In genomic region chr2:7857904-7858303, GRCh38 we compare ENCODE assay signal across 19 cellular contexts.
A peak's percentile ranks its signal among the peaks of the same experiment; 100 is the strongest.
DNase-seq lines count a peak whose midpoint lies in the region; ATAC-seq and TF ChIP-seq lines count a peak whose summit lies in the region.
"Had no signal": no experiment of that assay in that cellular context is flagged by ENCODE, and none has a peak within 500 bp of the region (broad histone marks: within the 10 kb centered on the region; RNA-seq: fewer than 3 reads in every experiment).

No MANE protein-coding gene starts in this region.

- TF ChIP-seq EP300 in upper lobe of left lung (IDR thresholded peaks at IDR 0.05): no peak

- H3K4me2 ChIP-seq in osteoblast (ENCODE audit: insufficient read depth, low read length): no peak overlapping the region

- DNase-seq in activated CD4-positive, alpha-beta T cell treated with anti-CD3 and anti-CD28 coated beads for 36 hours: no peak
- no peak for DNase-seq in activated CD4-positive, alpha-beta T cell treated with anti-CD3 and anti-CD28 coated beads, Interleukin-2, amount 50 U/mL, for 48 hours
- peak; percentile 48 for DNase-seq in NCI-H345 treated with DMSO at 0.1 percent for 48 hours (lab: John Stamatoyannopoulos, UW; ENCODE audit: unreplicated experiment)
- DNase-seq in brain microvascular endothelial cell: peak; percentile 45
- DNase-seq in osteoblast (ENCODE audit: insufficient read length, low spot score, missing footprints): no peak
- no peak for DNase-seq in cerebellum (ENCODE audit: low spot score)
- no peak for DNase-seq in upper lobe of left lung
- DNase-seq: activated naive CD8-positive, alpha-beta T cell treated with anti-CD3 and anti-CD28 coated beads for 36 hours; activated T-cell treated with anti-CD3 and anti-CD28 coated beads, Interleukin-2, amount 50 U/mL, for 1 hour; caudate nucleus; CD8-positive, alpha-beta memory T cell; left cardiac atrium; MM.1S; NCI-H1930; NCI-H82; stimulated activated naive CD4-positive, alpha-beta T cell treated with Interleukin-2 at 50 U/mL for 16 hours had no signal

- H3K9me3 ChIP-seq in osteoblast (ENCODE audit: low read depth, low read length): no peaks in the 10 kb centered on the region
- no peaks in the 10 kb centered on the region for H3K9me3 ChIP-seq in upper lobe of left lung

- WGBS in upper lobe of left lung, 2 donors: 72 to 77% methylated on average over 1 of the region's 1 CpG

- H3K27ac ChIP-seq in brain microvascular endothelial cell: no peak overlapping the region
- peak overlapping the region; percentile 11 for H3K27ac ChIP-seq in osteoblast (ENCODE audit: low read depth, low read length)
- H3K27ac ChIP-seq in upper lobe of left lung: no peak overlapping the region
- H3K27ac ChIP-seq: SK-N-MC had no signal

- no peaks in the 10 kb centered on the region for H3K36me3 Mint-ChIP-seq in activated CD4-positive, alpha-beta T cell treated with anti-CD3 and anti-CD28 coated beads for 36 hours (ENCODE audit: low read depth)
- H3K36me3 Mint-ChIP-seq: activated naive CD8-positive, alpha-beta T cell treated with anti-CD3 and anti-CD28 coated beads for 36 hours; IgD-negative memory B cell had no signal

- in situ Hi-C loops in brain microvascular endothelial cell (cut with HindIII; ENCODE audit: low pct_ligation_motif_present, low sequenced_read_pairs): no loop called here

- peak; percentile 49 for ATAC-seq in activated CD4-positive, alpha-beta T cell treated with anti-CD3 and anti-CD28 coated beads for 36 hours
- ATAC-seq in upper lobe of left lung (ENCODE audit: low FRiP score in 2 of 2) (no peak), HG03196 (IDR thresholded peaks at IDR 0.05; ENCODE audit: unreplicated experiment) (no peak)
- ATAC-seq: left cardiac atrium had no signal

- peaks cover 14% of the 10 kb centered on the region for H3K4me1 Mint-ChIP-seq in activated CD4-positive, alpha-beta T cell treated with anti-CD3 and anti-CD28 coated beads for 36 hours
- H3K4me1 Mint-ChIP-seq: activated naive CD8-positive, alpha-beta T cell treated with anti-CD3 and anti-CD28 coated beads for 36 hours; IgD-negative memory B cell had no signal

- H2AFZ ChIP-seq in osteoblast (ENCODE audit: low read length): no peak overlapping the region

- no peak overlapping the region for H3K4me3 Mint-ChIP-seq in activated CD4-positive, alpha-beta T cell treated with anti-CD3 and anti-CD28 coated beads for 36 hours
- H3K4me3 Mint-ChIP-seq: activated naive CD8-positive, alpha-beta T cell treated with anti-CD3 and anti-CD28 coated beads for 36 hours; CD8-positive, alpha-beta memory T cell; IgD-negative memory B cell had no signal

- POLR2A ChIA-PET in activated CD4-positive, alpha-beta T cell treated with anti-CD3 and anti-CD28 coated beads for 36 hours (lab: Charles Lee): interaction anchor here (1.5 kb wide), 1 partner anchor 10 kb away, joined by 5 read pairs; no protein-coding TSS in a partner anchor

- TF ChIP-seq POLR2A in upper lobe of left lung (IDR thresholded peaks at IDR 0.05): no peak

- H3K9me3 Mint-ChIP-seq in activated CD4-positive, alpha-beta T cell treated with anti-CD3 and anti-CD28 coated beads for 36 hours (ENCODE audit: low read depth): no peaks in the 10 kb centered on the region
- H3K9me3 Mint-ChIP-seq: activated naive CD8-positive, alpha-beta T cell treated with anti-CD3 and anti-CD28 coated beads for 36 hours had no signal

- intact Hi-C loops in activated CD4-positive, alpha-beta T cell treated with anti-CD3 and anti-CD28 coated beads for 36 hours (cut with DNase I, micrococcal nuclease): no loop called here

- peak overlapping the region; percentile 16 for H3K27ac Mint-ChIP-seq in activated CD4-positive, alpha-beta T cell treated with anti-CD3 and anti-CD28 coated beads for 36 hours
- H3K27ac Mint-ChIP-seq: activated naive CD8-positive, alpha-beta T cell treated with anti-CD3 and anti-CD28 coated beads for 36 hours; CD8-positive, alpha-beta memory T cell; IgD-negative memory B cell had no signal

- no peak overlapping the region for H3K4me3 ChIP-seq in brain microvascular endothelial cell (ENCODE audit: low read depth, low read length)
- no peak overlapping the region for H3K4me3 ChIP-seq in osteoblast (ENCODE audit: insufficient read depth, low read length)
- no peak overlapping the region for H3K4me3 ChIP-seq in upper lobe of left lung
- H3K4me3 ChIP-seq: SK-N-MC had no signal

- H3K4me1 ChIP-seq in osteoblast (ENCODE audit: insufficient read depth, low read length) (peaks cover 12% of the 10 kb centered on the region), upper lobe of left lung (no peaks in the 10 kb centered on the region)

- CTCF ChIA-PET in activated CD4-positive, alpha-beta T cell treated with anti-CD3 and anti-CD28 coated beads for 36 hours (lab: Charles Lee): interaction anchor here (0.9 to 1.7 kb wide), 2 partner anchors 10 to 12 kb away, joined by 3 to 4 read pairs; no protein-coding TSS in a partner anchor

- H3K79me2 ChIP-seq in osteoblast (ENCODE audit: insufficient read depth, low read length): no peaks in the 10 kb centered on the region

- H3K27me3 Mint-ChIP-seq in activated CD4-positive, alpha-beta T cell treated with anti-CD3 and anti-CD28 coated beads for 36 hours: peaks cover 2% of the 10 kb centered on the region
- H3K27me3 Mint-ChIP-seq: activated naive CD8-positive, alpha-beta T cell treated with anti-CD3 and anti-CD28 coated beads for 36 hours; IgD-negative memory B cell had no signal

- no peaks in the 10 kb centered on the region for H4K20me1 ChIP-seq in osteoblast (ENCODE audit: insufficient read depth, low read length)

- H3K36me3 ChIP-seq in brain microvascular endothelial cell (replicated peaks): no peaks in the 10 kb centered on the region
- H3K36me3 ChIP-seq in osteoblast (ENCODE audit: insufficient read depth, low read length): no peaks in the 10 kb centered on the region
- no peaks in the 10 kb centered on the region for H3K36me3 ChIP-seq in upper lobe of left lung

- TF ChIP-seq CTCF in brain microvascular endothelial cell (IDR thresholded peaks at IDR 0.05; ENCODE audit: low read depth, low read length, missing control alignments) (no peak), osteoblast (IDR thresholded peaks at IDR 0.05; ENCODE audit: extremely low read depth, low read depth, low read length) (no peak), upper lobe of left lung (IDR thresholded peaks at IDR 0.05) (no peak)

- H3K27me3 ChIP-seq in brain microvascular endothelial cell (replicated peaks) (no peaks in the 10 kb centered on the region), osteoblast (ENCODE audit: insufficient read depth, low read length) (no peaks in the 10 kb centered on the region), upper lobe of left lung (no peaks in the 10 kb centered on the region)

Comparison
In these comparisons a context has a peak if more than half of its experiments do, and no peak if none do; other contexts are left out.
1. DNase-seq: peak in NCI-H345 treated with DMSO at 0.1 percent for 48 hours (single experiment) and brain microvascular endothelial cell (single experiment); none in activated CD4-positive, alpha-beta T cell treated with anti-CD3 and anti-CD28 coated beads for 36 hours (single experiment), activated CD4-positive, alpha-beta T cell treated with anti-CD3 and anti-CD28 coated beads, Interleukin-2, amount 50 U/mL, for 48 hours (0 of 2), osteoblast (single experiment), cerebellum (single experiment) and upper lobe of left lung (0 of 2).